ENCODE assay signal across 1 cellular context in the genomic region with DNA sequence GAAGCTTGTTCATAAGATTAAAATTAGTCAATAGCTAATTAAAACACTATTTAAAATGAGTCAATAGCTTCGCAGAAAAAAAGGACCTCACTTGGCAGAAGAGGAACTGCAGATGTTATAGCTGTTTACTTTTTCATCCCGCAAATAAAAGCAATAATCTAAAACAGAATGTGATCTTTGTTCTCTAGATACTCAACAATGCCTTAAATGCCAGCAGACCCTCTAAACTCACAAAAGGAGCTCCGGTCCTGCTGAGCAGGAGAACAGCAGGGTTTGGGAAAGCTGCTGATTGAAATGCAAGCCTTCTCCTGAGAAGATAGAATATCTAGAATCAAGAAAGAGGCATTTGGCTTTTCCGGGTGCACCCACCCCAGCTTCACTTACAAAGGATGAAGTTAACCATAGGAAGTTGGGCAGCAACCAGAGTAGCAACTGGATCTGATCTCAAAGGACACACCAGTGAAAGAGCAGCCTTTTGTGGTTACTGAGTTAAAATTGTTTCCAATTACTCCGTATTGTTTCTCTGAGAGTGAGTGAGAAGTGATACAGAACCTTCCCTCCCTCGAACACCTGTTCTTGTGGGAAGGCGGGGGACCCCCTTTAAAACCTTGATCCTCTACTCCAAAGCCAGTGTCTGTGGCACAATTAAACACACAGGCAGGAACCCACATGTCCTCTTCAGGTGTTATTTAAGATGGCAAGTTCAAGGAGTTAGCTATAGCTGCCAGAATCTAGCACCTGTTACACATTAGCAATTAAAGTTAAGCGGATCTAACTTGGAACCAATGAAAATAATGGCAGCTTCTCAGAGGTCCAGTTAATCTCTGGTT.
TF ChIP-seq lines count a peak whose summit lies in the region.

No MANE protein-coding gene starts in this region.

TF ChIP-seq in IMR-90, 13 proteins besides CTCF, POLR2A, EP300 and RAD21:
- TF ChIP-seq MAFK (IDR thresholded peaks at IDR 0.05; ENCODE audit: low read depth, low read length), result no peak
- no peak for TF ChIP-seq MAZ (IDR thresholded peaks at IDR 0.05; ENCODE audit: borderline replicate concordance, low read depth, low read length)
- TF ChIP-seq, protein P1, sequence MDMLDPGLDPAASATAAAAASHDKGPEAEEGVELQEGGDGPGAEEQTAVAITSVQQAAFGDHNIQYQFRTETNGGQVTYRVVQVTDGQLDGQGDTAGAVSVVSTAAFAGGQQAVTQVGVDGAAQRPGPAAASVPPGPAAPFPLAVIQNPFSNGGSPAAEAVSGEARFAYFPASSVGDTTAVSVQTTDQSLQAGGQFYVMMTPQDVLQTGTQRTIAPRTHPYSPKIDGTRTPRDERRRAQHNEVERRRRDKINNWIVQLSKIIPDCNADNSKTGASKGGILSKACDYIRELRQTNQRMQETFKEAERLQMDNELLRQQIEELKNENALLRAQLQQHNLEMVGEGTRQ (IDR thresholded peaks at IDR 0.05; ENCODE audit: low read depth, low read length), result no peak
TF ChIP-seq in IMR-90: peak in this region for 0.
